ENCODE assay signal across 26 cellular contexts in the genomic region with DNA sequence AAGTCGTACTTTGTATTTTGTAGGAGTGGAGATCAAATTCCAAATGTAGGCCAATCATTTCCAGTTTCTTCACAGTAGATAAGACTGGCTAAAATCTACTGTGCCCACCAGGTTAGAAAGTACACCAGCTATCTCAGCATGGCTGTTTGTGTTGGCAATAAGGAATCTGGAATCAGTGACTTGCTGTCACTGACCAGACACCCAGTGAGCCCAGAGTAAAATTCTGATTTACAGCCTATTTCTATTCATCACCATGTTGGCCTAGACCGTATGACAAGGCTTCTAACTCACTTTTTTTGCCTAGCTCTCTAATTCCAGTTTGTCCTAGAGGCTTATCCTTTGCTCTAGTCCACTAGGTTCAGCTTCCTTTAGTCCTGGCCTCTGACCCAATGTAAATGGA. TPM values are rescaled to one million over a fixed set of nuclear protein-coding genes. Genes with fewer than 3 reads are reported as not detected.
A peak's percentile ranks its signal among the peaks of the same experiment; 100 is the strongest.
DNase-seq lines count a peak whose midpoint lies in the region; ATAC-seq, FAIRE-seq and TF ChIP-seq lines count a peak whose summit lies in the region.
"Had no signal": no experiment of that assay in that cellular context is flagged by ENCODE, and none has a peak within 500 bp of the region (broad histone marks: within the 10 kb centered on the region; RNA-seq: fewer than 3 reads in every experiment).

No MANE protein-coding gene starts in this region.

- H2AK5ac ChIP-seq in mesendoderm (ENCODE audit: low read length) = no peak overlapping the region

- H3K27me3 ChIP-seq in heart left ventricle (no peaks in the 10 kb centered on the region), SJCRH30 (no peaks in the 10 kb centered on the region), skeletal muscle satellite cell (ENCODE audit: control insufficient read depth, insufficient read depth, low read length) (no peaks in the 10 kb centered on the region), mesendoderm (ENCODE audit: insufficient read depth, low read length, poor library complexity) (no peaks in the 10 kb centered on the region)

- peak overlapping the region; percentile 39 for H3K9ac ChIP-seq in skeletal muscle satellite cell (ENCODE audit: low read depth, low read length)
- H3K9ac ChIP-seq in mesendoderm (ENCODE audit: low read length) = no peak overlapping the region

- DNase-seq in heart left ventricle = no peak
- no peak for DNase-seq in left ventricle myocardium superior
- no peak for DNase-seq in SJCRH30
- DNase-seq in glutamatergic neuron = no peak
- no peak for DNase-seq in mesendoderm
- no peak for DNase-seq in H54 (ENCODE audit: insufficient read length, low spot score)
- DNase-seq: 8988T; ACHN; BE2C; CD4-positive, CD25-positive, alpha-beta regulatory T cell; DMS153; DND-41; H7; Karpas-422; NCI-H1092; NCI-H1417 treated with DMSO at 0.1 percent for 48 hours; NCI-H1694 treated with DMSO at 0.1 percent for 48 hours; NCI-H2081; NCI-H2227 treated with DMSO at 0.1 percent for 48 hours; NCI-H526 treated with DMSO at 0.1 percent for 48 hours; RPMI8226; SHP77 treated with DMSO at 0.1 percent for 48 hours had no signal

- H3K4me3 ChIP-seq in heart left ventricle = no peak overlapping the region
- H3K4me3 ChIP-seq in SJCRH30 = no peak overlapping the region
- H3K4me3 ChIP-seq in skeletal muscle satellite cell (ENCODE audit: low read length) = no peak overlapping the region
- no peak overlapping the region for H3K4me3 ChIP-seq in mesendoderm (ENCODE audit: low read length)

- no peak overlapping the region for H3K23ac ChIP-seq in mesendoderm (ENCODE audit: low read length)

- H3K56ac ChIP-seq in mesendoderm (ENCODE audit: low read length) = no peak overlapping the region

- no peak overlapping the region for H3K4me3 Mint-ChIP-seq in glutamatergic neuron (ENCODE audit: unreplicated experiment)
- H3K4me3 Mint-ChIP-seq: CD4-positive, CD25-positive, alpha-beta regulatory T cell had no signal

- no peaks in the 10 kb centered on the region for H3K79me2 ChIP-seq in mesendoderm (ENCODE audit: control insufficient read depth, insufficient read depth, low read length)

- peak overlapping the region; percentile 56 for H3K27ac Mint-ChIP-seq in glutamatergic neuron (ENCODE audit: unreplicated experiment)
- H3K27ac Mint-ChIP-seq: CD4-positive, CD25-positive, alpha-beta regulatory T cell had no signal

- H4K8ac ChIP-seq in mesendoderm (ENCODE audit: low read depth, low read length) = no peak overlapping the region

- peak in 3 of 4 donors; percentile 7 to 62 (median 19) for ATAC-seq in heart left ventricle
- no peak for ATAC-seq in left ventricle myocardium superior
- ATAC-seq in GM21360 (IDR thresholded peaks at IDR 0.05; ENCODE audit: unreplicated experiment) = no peak

- TF ChIP-seq POLR2A in heart left ventricle (IDR thresholded peaks at IDR 0.05) (no peak), H54 (IDR thresholded peaks at IDR 0.05; ENCODE audit: low read depth, low read length) (no peak)

- H2BK120ac ChIP-seq in mesendoderm (ENCODE audit: low read depth, low read length) = no peak overlapping the region

- H3K27ac ChIP-seq in heart left ventricle (peak overlapping the region in 5 of 12 donors; percentile 18 to 54 (median 52)), SJCRH30 (peak overlapping the region; percentile 40), mesendoderm (ENCODE audit: low read depth, low read length) (no peak overlapping the region)

- H3K9me3 Mint-ChIP-seq in glutamatergic neuron (ENCODE audit: unreplicated experiment) = peaks cover 11% of the 10 kb centered on the region
- H3K9me3 Mint-ChIP-seq: CD4-positive, CD25-positive, alpha-beta regulatory T cell had no signal

- H3K36me3 ChIP-seq in heart left ventricle (no peaks in the 10 kb centered on the region), SJCRH30 (no peaks in the 10 kb centered on the region), skeletal muscle satellite cell (ENCODE audit: insufficient read depth, low read length) (no peaks in the 10 kb centered on the region), mesendoderm (ENCODE audit: control insufficient read depth, insufficient read depth, low read length) (no peaks in the 10 kb centered on the region)
- H3K36me3 ChIP-seq: BE2C had no signal

- FAIRE-seq in H54 (lab: Jason Lieb, UNC) = no peak
- FAIRE-seq: GM12892 had no signal

- H2BK5ac ChIP-seq in mesendoderm (ENCODE audit: low read length) = no peak overlapping the region

- TF ChIP-seq CTCF in heart left ventricle (IDR thresholded peaks at IDR 0.05) = no peak
- TF ChIP-seq CTCF in glutamatergic neuron (IDR thresholded peaks at IDR 0.05; ENCODE audit: partially characterized antibody, unreplicated experiment) = no peak

- no peak overlapping the region for H3K18ac ChIP-seq in mesendoderm (ENCODE audit: low read length)

- H4K5ac ChIP-seq in mesendoderm (ENCODE audit: low read length) = no peak overlapping the region

- H3K4ac ChIP-seq in mesendoderm (ENCODE audit: low read depth, low read length) = no peak overlapping the region

- no peaks in the 10 kb centered on the region for H3K36me3 Mint-ChIP-seq in glutamatergic neuron (ENCODE audit: unreplicated experiment)
- H3K36me3 Mint-ChIP-seq: CD4-positive, CD25-positive, alpha-beta regulatory T cell had no signal

- H3K4me2 ChIP-seq in skeletal muscle satellite cell (ENCODE audit: low read length) = peak overlapping the region; percentile 7
- no peak overlapping the region for H3K4me2 ChIP-seq in mesendoderm (ENCODE audit: low read length)

- peaks cover 2% of the 10 kb centered on the region for H3K27me3 Mint-ChIP-seq in glutamatergic neuron (ENCODE audit: unreplicated experiment)

- H2BK15ac ChIP-seq in mesendoderm (replicated peaks; ENCODE audit: low read depth) = no peak overlapping the region

- intact Hi-C loops in heart left ventricle (cut with DNase I) = loop anchor here in 5 of 10 donors (5.0 to 10.0 kb wide), 5 partner anchors 255 to 545 kb away; no protein-coding TSS in a partner anchor
- intact Hi-C loops in left ventricle myocardium superior (cut with micrococcal nuclease) = loop anchor here (10.0 kb wide), 1 partner anchor 365 kb away; no protein-coding TSS in a partner anchor

- H3K9me3 ChIP-seq in heart left ventricle = no peaks in the 10 kb centered on the region
- H3K9me3 ChIP-seq in SJCRH30 (replicated peaks) = no peaks in the 10 kb centered on the region
- H3K9me3 ChIP-seq in skeletal muscle satellite cell (replicated peaks; ENCODE audit: low read length) = no peaks in the 10 kb centered on the region
- H3K9me3 ChIP-seq: BE2C had no signal

- WGBS in heart left ventricle, 4 donors = 35 to 51% (median 42%) methylated on average over 2 of the region's 2 CpGs
- WGBS in mesendoderm (ENCODE audit: extremely low coverage, insufficient coverage, low lambda C conversion rate) = no CpG with 5 or more reads among the region's 2 CpGs

- H3K79me1 ChIP-seq in mesendoderm (ENCODE audit: low read length) = no peaks in the 10 kb centered on the region

- peaks cover 25% of the 10 kb centered on the region for H3K4me1 Mint-ChIP-seq in glutamatergic neuron (ENCODE audit: low read depth, unreplicated experiment)
- H3K4me1 Mint-ChIP-seq: CD4-positive, CD25-positive, alpha-beta regulatory T cell had no signal

- H3K4me1 ChIP-seq in heart left ventricle (peaks cover 0 to 22% (median 0%) of the 10 kb centered on the region in 12 donors), SJCRH30 (peaks cover 15% of the 10 kb centered on the region), skeletal muscle satellite cell (ENCODE audit: control insufficient read depth, insufficient read depth, low read length) (peaks cover 15% of the 10 kb centered on the region), mesendoderm (ENCODE audit: control insufficient read depth, low read depth, low read length) (no peaks in the 10 kb centered on the region)
- H3K4me1 ChIP-seq: BE2C had no signal

RNA-seq across cellular contexts. Expression of a gene that starts 25.4 kb away (rescaled TPM):
- total RNA-seq in heart left ventricle (1 to 10 TPM in 1 of 9 donors, under 1 TPM in 1, not detected in 7; 0.16 to 1.0 TPM), left ventricle myocardium superior (not detected), glutamatergic neuron (ENCODE audit: unreplicated experiment) (not detected)
- polyA plus RNA-seq in heart left ventricle = 1 to 10 TPM in 1 of 2 donors, under 1 TPM in 1; 0.08 to 1.7 TPM
- total RNA-seq in SJCRH30 (2014; rRNA removed; shearing (Covaris generic)) = 0.08 TPM in 1 of 2 replicates, not detected in the other
- total RNA-seq in skeletal muscle satellite cell (2012; rRNA removed) = not detected in 2 replicates
- 0.21 TPM for polyA plus RNA-seq in mesendoderm (2013, experiment 1 of 2)
- polyA plus RNA-seq in mesendoderm (2013, experiment 2 of 2) = 0.25 TPM
- total RNA-seq: CD4-positive, CD25-positive, alpha-beta regulatory T cell; H7; HT-29 had no signal

RNA-seq across cellular contexts. Expression of a gene that starts 42.8 kb away (rescaled TPM):
- total RNA-seq in heart left ventricle = 100 to 1,000 TPM; 108 to 283 (median 168) TPM
- 100 to 1,000 TPM; 104 to 269 TPM for polyA plus RNA-seq in heart left ventricle
- total RNA-seq in left ventricle myocardium superior = 117 TPM
- 442 and 448 TPM in 2 replicates for total RNA-seq in SJCRH30 (2014; rRNA removed; shearing (Covaris generic))
- 250 TPM for total RNA-seq in glutamatergic neuron (ENCODE audit: unreplicated experiment)
- 1,097 and 1,175 TPM in 2 replicates for total RNA-seq in skeletal muscle satellite cell (2012; rRNA removed)
- polyA plus RNA-seq in mesendoderm (2013, experiment 1 of 2) = 218 TPM
- 225 TPM for polyA plus RNA-seq in mesendoderm (2013, experiment 2 of 2)

Comparison
In these comparisons a context has a peak if more than half of its experiments do, and no peak if none do; other contexts are left out.
1. ATAC-seq: peak in heart left ventricle (3 of 4); none in left ventricle myocardium superior (single experiment) and GM21360 (single experiment).